11 cellular contexts compared by ENCODE assay signal in genomic region chr5:78771260-78772240, GRCh38.
DNase-seq lines count a peak whose midpoint lies in the region; ATAC-seq and TF ChIP-seq lines count a peak whose summit lies in the region.
"Had no signal": no experiment of that assay in that cellular context is flagged by ENCODE, and none has a peak within 500 bp of the region (broad histone marks: within the 10 kb centered on the region; RNA-seq: fewer than 3 reads in every experiment).

No MANE protein-coding gene starts in this region.

- no peaks in the 10 kb centered on the region for H3K9me3 ChIP-seq in DOHH2 (ENCODE audit: control insufficient read depth, insufficient read depth, low read length)
- H3K9me3 ChIP-seq: body of pancreas had no signal

- H3F3A ChIP-seq in DOHH2 (ENCODE audit: control insufficient read depth, insufficient read depth): peaks cover 4% of the 10 kb centered on the region

- ATAC-seq in HG02852 (IDR thresholded peaks at IDR 0.05; ENCODE audit: unreplicated experiment): no peak
- ATAC-seq: body of pancreas had no signal

- no peaks in the 10 kb centered on the region for H4K20me1 ChIP-seq in DOHH2 (ENCODE audit: control insufficient read depth, insufficient read depth, low read depth, low read length)

- no peaks in the 10 kb centered on the region for H3K27me3 ChIP-seq in DOHH2 (ENCODE audit: control insufficient read depth, low read length)
- H3K27me3 ChIP-seq: body of pancreas had no signal

- H3K27ac ChIP-seq in DOHH2 (ENCODE audit: low read depth, low read length) (peak overlapping the region; percentile 33), epithelial cell of prostate (peak overlapping the region; percentile 81)
- H3K27ac ChIP-seq: body of pancreas had no signal

- H3K27me3 Mint-ChIP-seq in neural crest cell (ENCODE audit: low read depth): no peaks in the 10 kb centered on the region

- TF ChIP-seq CTCF in DOHH2 (IDR thresholded peaks at IDR 0.05; ENCODE audit: low read depth, low read length, poor library complexity, severe bottlenecking) (no peak), neural crest cell (conservative IDR thresholded peaks at IDR 0.05) (no peak)

- H3K4me1 ChIP-seq in DOHH2 (ENCODE audit: control insufficient read depth, low read length): peaks cover 53% of the 10 kb centered on the region
- H3K4me1 ChIP-seq: body of pancreas had no signal

- no peaks in the 10 kb centered on the region for H3K9me2 ChIP-seq in DOHH2 (replicated peaks; ENCODE audit: control insufficient read depth, low read length)

- H3K36me3 ChIP-seq in DOHH2 (ENCODE audit: control insufficient read depth, low read length): no peaks in the 10 kb centered on the region

- peak overlapping the region; percentile 55 for H3K4me2 ChIP-seq in DOHH2 (ENCODE audit: low read length)

- peak overlapping the region; percentile 52 for H3K27ac Mint-ChIP-seq in neural crest cell (ENCODE audit: unreplicated experiment)

- H3K9me3 Mint-ChIP-seq in neural crest cell: no peaks in the 10 kb centered on the region

- H3K79me2 ChIP-seq in DOHH2 (ENCODE audit: control insufficient read depth, low read length): no peaks in the 10 kb centered on the region

- H3K4me3 Mint-ChIP-seq in neural crest cell: no peak overlapping the region

- no peaks in the 10 kb centered on the region for H3K4me1 Mint-ChIP-seq in neural crest cell

- H3K36me3 Mint-ChIP-seq in neural crest cell (ENCODE audit: low read depth): peaks cover 4% of the 10 kb centered on the region

- DNase-seq in OCI-M1 (lab: John Stamatoyannopoulos, UW) (peak; percentile 69), epithelial cell of prostate (ENCODE audit: low read depth, low spot score) (peak; percentile 73), neural crest cell (ENCODE audit: low read depth, low spot score) (no peak), iPS-NIHi11 (ENCODE audit: low spot score) (no peak), NCI-H2227 treated with DMSO at 0.1 percent for 48 hours (lab: John Stamatoyannopoulos, UW) (no peak), foreskin melanocyte (no peak)
- DNase-seq: activated T-cell treated with anti-CD3 and anti-CD28 coated beads for 4 hours; body of pancreas; stimulated activated CD4-positive, alpha-beta T cell treated with anti-CD3 and anti-CD28 coated beads, Interleukin-1b, Interleukin-23, amount 100 ng/mL, for 48 hours had no signal

- peak overlapping the region; percentile 36 for H3K4me3 ChIP-seq in DOHH2 (ENCODE audit: low read length)
- H3K4me3 ChIP-seq: body of pancreas had no signal

Comparison
In these comparisons a context has a peak if more than half of its experiments do, and no peak if none do; other contexts are left out.
1. DNase-seq: peak in OCI-M1 (single experiment) and epithelial cell of prostate (single experiment); none in neural crest cell (single experiment), iPS-NIHi11 (single experiment), NCI-H2227 treated with DMSO at 0.1 percent for 48 hours (single experiment) and foreskin melanocyte (single experiment).